ENCODE assay signal across 23 cellular contexts in genomic region chr10:4633186-4633585, GRCh38.
"Had no signal": no experiment of that assay in that cellular context is flagged by ENCODE, and none has a peak within 500 bp of the region (broad histone marks: within the 10 kb centered on the region; RNA-seq: fewer than 3 reads in every experiment).

No MANE protein-coding gene starts in this region.

- H3K27me3 Mint-ChIP-seq: activated CD4-positive, alpha-beta memory T cell treated with anti-CD3 and anti-CD28 coated beads for 36 hours; activated CD4-positive, alpha-beta T cell treated with anti-CD3 and anti-CD28 coated beads, Interleukin-2, amount 10 ng/mL, durations not matched to agents 7 days and 5 days had no signal

- DNase-seq: activated CD4-positive, alpha-beta memory T cell treated with anti-CD3 and anti-CD28 coated beads for 36 hours; activated CD4-positive, alpha-beta T cell treated with anti-CD3 and anti-CD28 coated beads, Interleukin-2, amount 10 ng/mL, durations not matched to agents 7 days and 5 days; activated CD4-positive, CD25-positive, alpha-beta regulatory T cell; activated CD8-positive, alpha-beta memory T cell treated with anti-CD3 and anti-CD28 coated beads for 24 hours; activated naive CD4-positive, alpha-beta T cell treated with anti-CD3 and anti-CD28 coated beads, Interleukin-2, amount 50 U/mL, for 16 hours; activated naive CD8-positive, alpha-beta T cell treated with anti-CD3 and anti-CD28 coated beads, Interleukin-2, amount 10 ng/mL, durations not matched to agents 7 days and 5 days; activated T-cell treated with anti-CD3 and anti-CD28 coated beads, Interleukin-2, amount 50 U/mL, for 72 hours; adrenal gland; anterior cingulate cortex; MG63; MV-4-11; NCI-H1105; NCI-H1436; NCI-H1694 treated with DMSO at 0.1 percent for 48 hours; NCI-H2029 treated with DMSO at 0.1 percent for 48 hours; NCI-H345; NCI-H510A; NCI-H69; SIG-M5; T-helper 1 cell had no signal

- H3K27me3 ChIP-seq: adrenal gland, MG63 had no signal

- H3K9me3 Mint-ChIP-seq: activated naive CD8-positive, alpha-beta T cell treated with anti-CD3 and anti-CD28 coated beads, Interleukin-2, amount 10 ng/mL, durations not matched to agents 7 days and 5 days; activated T-cell treated with anti-CD3 and anti-CD28 coated beads, Interleukin-2, amount 50 U/mL, for 72 hours had no signal

- H3K4me3 ChIP-seq: adrenal gland, MG63, SK-N-MC had no signal

- H3K27ac ChIP-seq: adrenal gland, SK-N-MC, VCaP had no signal

- H3K4me3 Mint-ChIP-seq: activated CD4-positive, alpha-beta memory T cell treated with anti-CD3 and anti-CD28 coated beads for 36 hours; activated CD4-positive, alpha-beta T cell treated with anti-CD3 and anti-CD28 coated beads, Interleukin-2, amount 10 ng/mL, durations not matched to agents 7 days and 5 days; activated naive CD8-positive, alpha-beta T cell treated with anti-CD3 and anti-CD28 coated beads, Interleukin-2, amount 10 ng/mL, durations not matched to agents 7 days and 5 days; activated T-cell treated with anti-CD3 and anti-CD28 coated beads, Interleukin-2, amount 50 U/mL, for 72 hours had no signal

- H3K27ac Mint-ChIP-seq: activated CD4-positive, alpha-beta memory T cell treated with anti-CD3 and anti-CD28 coated beads for 36 hours; activated CD4-positive, alpha-beta T cell treated with anti-CD3 and anti-CD28 coated beads, Interleukin-2, amount 10 ng/mL, durations not matched to agents 7 days and 5 days; activated naive CD8-positive, alpha-beta T cell treated with anti-CD3 and anti-CD28 coated beads, Interleukin-2, amount 10 ng/mL, durations not matched to agents 7 days and 5 days; activated T-cell treated with anti-CD3 and anti-CD28 coated beads, Interleukin-2, amount 50 U/mL, for 72 hours had no signal

- H3K9me3 ChIP-seq: adrenal gland, MG63 had no signal

- FAIRE-seq: RCC 7860 had no signal

- H3K4me1 ChIP-seq: adrenal gland had no signal

- H3K4me1 Mint-ChIP-seq: activated CD4-positive, alpha-beta T cell treated with anti-CD3 and anti-CD28 coated beads, Interleukin-2, amount 10 ng/mL, durations not matched to agents 7 days and 5 days; activated naive CD8-positive, alpha-beta T cell treated with anti-CD3 and anti-CD28 coated beads, Interleukin-2, amount 10 ng/mL, durations not matched to agents 7 days and 5 days had no signal

- ATAC-seq: activated T-cell treated with anti-CD3 and anti-CD28 coated beads, Interleukin-2, amount 50 U/mL, for 72 hours had no signal

- H3K36me3 Mint-ChIP-seq: activated CD4-positive, alpha-beta memory T cell treated with anti-CD3 and anti-CD28 coated beads for 36 hours; activated naive CD8-positive, alpha-beta T cell treated with anti-CD3 and anti-CD28 coated beads, Interleukin-2, amount 10 ng/mL, durations not matched to agents 7 days and 5 days had no signal

- H3K36me3 ChIP-seq: adrenal gland, MG63 had no signal
